Comparison of ENCODE assay signal across 21 cellular contexts in genomic region chr19:35551091-35551810, GRCh38. TPM values are rescaled to one million over a fixed set of nuclear protein-coding genes. Genes with fewer than 3 reads are reported as not detected.
DNase-seq lines count a peak whose midpoint lies in the region; TF ChIP-seq lines count a peak whose summit lies in the region.
"Had no signal": no experiment of that assay in that cellular context is flagged by ENCODE, and none has a peak within 500 bp of the region (broad histone marks: within the 10 kb centered on the region; RNA-seq: fewer than 3 reads in every experiment).

No MANE protein-coding gene starts in this region.

- DNase-seq in DMS 273 (lab: John Stamatoyannopoulos, UW; ENCODE audit: unreplicated experiment) (peak; percentile 48), DMS 273 treated with DMSO at 0.1 percent for 48 hours (lab: John Stamatoyannopoulos, UW) (no peak), neural crest cell (ENCODE audit: low read depth, low spot score) (no peak), thyroid gland (peak; percentile 94 to 97), ascending aorta (ENCODE audit: low spot score in 2 of 2) (no peak)
- DNase-seq in activated CD4-positive, alpha-beta T cell treated with anti-CD3 and anti-CD28 coated beads for 48 hours = no peak
- DNase-seq: Caco-2; CD4-positive, CD25-positive, alpha-beta regulatory T cell; CD8-positive, alpha-beta T cell; DMS53; DMS79 treated with DMSO at 0.1 percent for 48 hours; GF-D8; GOT3; HFFc6 had no signal

- 49 to 66% methylated on average over 20 to 21 of the region's 21 CpGs for WGBS in thyroid gland, 2 donors

- H3K27ac Mint-ChIP-seq in neural crest cell (ENCODE audit: unreplicated experiment) = no peak overlapping the region
- H3K27ac Mint-ChIP-seq: B cell; CD4-positive, CD25-positive, alpha-beta regulatory T cell; CD8-positive, alpha-beta T cell; HFFc6 had no signal

- intact Hi-C loops in thyroid gland (cut with DNase I) = no loop called here
- intact Hi-C loops in ascending aorta (cut with DNase I) = no loop called here

- no peak for TF ChIP-seq POLR2A in thyroid gland (IDR thresholded peaks at IDR 0.05)

- H3K36me3 ChIP-seq in thyroid gland = no peaks in the 10 kb centered on the region
- H3K36me3 ChIP-seq in ascending aorta = peaks cover 0 to 3% of the 10 kb centered on the region in 2 donors

- H3K27me3 ChIP-seq in thyroid gland (no peaks in the 10 kb centered on the region), ascending aorta (no peaks in the 10 kb centered on the region)
- H3K27me3 ChIP-seq: BLaER1 had no signal

- H3K27ac ChIP-seq in thyroid gland = peak overlapping the region; percentile 38 to 93 (median 87)
- no peak overlapping the region for H3K27ac ChIP-seq in ascending aorta
- H3K27ac ChIP-seq: 22Rv1, BLaER1, C4-2B had no signal

- H3K4me3 ChIP-seq in thyroid gland (replicated peaks in 1 of 3) (no peak overlapping the region), ascending aorta (no peak overlapping the region)
- H3K4me3 ChIP-seq: BLaER1, HAP-1 had no signal

- peaks cover 23% of the 10 kb centered on the region for H3K4me1 Mint-ChIP-seq in neural crest cell

- no peaks in the 10 kb centered on the region for H3K36me3 Mint-ChIP-seq in neural crest cell (ENCODE audit: low read depth)

- H3K9me3 ChIP-seq in thyroid gland (no peaks in the 10 kb centered on the region), ascending aorta (no peaks in the 10 kb centered on the region)
- H3K9me3 ChIP-seq: BLaER1, Caco-2, HAP-1 had no signal

- H3K4me3 Mint-ChIP-seq in neural crest cell = peak overlapping the region; percentile 41
- H3K4me3 Mint-ChIP-seq: B cell; CD4-positive, CD25-positive, alpha-beta regulatory T cell; CD8-positive, alpha-beta T cell; HFFc6 had no signal

- H3K9me3 Mint-ChIP-seq in neural crest cell = no peaks in the 10 kb centered on the region
- H3K9me3 Mint-ChIP-seq: CD8-positive, alpha-beta T cell; HFFc6 had no signal

- peaks cover 24% of the 10 kb centered on the region for H3K27me3 Mint-ChIP-seq in neural crest cell (ENCODE audit: low read depth)
- H3K27me3 Mint-ChIP-seq: CD4-positive, CD25-positive, alpha-beta regulatory T cell had no signal

- peaks cover 26 to 76% of the 10 kb centered on the region in 2 donors for H3K4me1 ChIP-seq in thyroid gland
- H3K4me1 ChIP-seq in ascending aorta = peaks cover 0 to 6% of the 10 kb centered on the region in 2 donors

- TF ChIP-seq CTCF in neural crest cell (conservative IDR thresholded peaks at IDR 0.05) = no peak
- TF ChIP-seq CTCF in thyroid gland (IDR thresholded peaks at IDR 0.05) = no peak
- TF ChIP-seq CTCF in ascending aorta (IDR thresholded peaks at IDR 0.05) = no peak

RNA-seq across cellular contexts. Expression of gene TMEM147, which starts 5.8 kb away (rescaled TPM):
- total RNA-seq in neural crest cell (95.1 and 105 TPM in 2 replicates), thyroid gland (100 to 1,000 TPM; 186 to 202 (median 188) TPM), ascending aorta (99.7 TPM)

RNA-seq across cellular contexts. Expression of gene ATP4A, which starts 12.2 kb away (rescaled TPM):
- total RNA-seq in neural crest cell (not detected in 2 replicates), thyroid gland (1 to 10 TPM in 1 of 4 donors, under 1 TPM in 3; 0.27 to 1.9 (median 0.33) TPM), ascending aorta (not detected)
- total RNA-seq: B cell; Caco-2; CD4-positive, CD25-positive, alpha-beta regulatory T cell; CD8-positive, alpha-beta T cell; Daoy; G401; HFFc6 had no signal

RNA-seq across cellular contexts. Expression of gene GAPDHS, which starts 18.0 kb away (rescaled TPM):
- total RNA-seq in neural crest cell = not detected in 2 replicates
- total RNA-seq in thyroid gland = 1 to 10 TPM in 1 of 4 donors, not detected in 3; 1.6 TPM
- total RNA-seq in ascending aorta = not detected
- total RNA-seq: B cell; Caco-2; CD4-positive, CD25-positive, alpha-beta regulatory T cell; CD8-positive, alpha-beta T cell; Daoy; G401; HFFc6 had no signal

RNA-seq across cellular contexts. Expression of gene SBSN, which starts 23.1 kb away (rescaled TPM):
- 0.20 and 0.21 TPM in 2 replicates for total RNA-seq in neural crest cell
- 1 to 10 TPM in 1 of 4 donors, not detected in 3; 1.2 TPM for total RNA-seq in thyroid gland
- total RNA-seq in ascending aorta = not detected
- total RNA-seq: B cell; Caco-2; CD4-positive, CD25-positive, alpha-beta regulatory T cell; CD8-positive, alpha-beta T cell; G401 had no signal

RNA-seq across cellular contexts. Expression of gene PMIS2, which starts 34.7 kb away (rescaled TPM):
- total RNA-seq in neural crest cell (not detected in 2 replicates), thyroid gland (not detected), ascending aorta (not detected)
- total RNA-seq: B cell; Caco-2; CD4-positive, CD25-positive, alpha-beta regulatory T cell; CD8-positive, alpha-beta T cell; Daoy; G401; HFFc6 had no signal

Comparison
In these comparisons a context has a peak if more than half of its experiments do, and no peak if none do; other contexts are left out.
1. DNase-seq: peak in DMS 273 (single experiment) and thyroid gland (2 of 2); none in DMS 273 treated with DMSO at 0.1 percent for 48 hours (single experiment), neural crest cell (single experiment), activated CD4-positive, alpha-beta T cell treated with anti-CD3 and anti-CD28 coated beads for 48 hours (single experiment) and ascending aorta (0 of 2).
2. H3K27ac ChIP-seq: peak in thyroid gland (3 of 3); none in ascending aorta (0 of 2).